ENCODE assay signal across 17 cellular contexts in genomic region chr1:224721000-224721399, GRCh38.
"Had no signal": no experiment of that assay in that cellular context is flagged by ENCODE, and none has a peak within 500 bp of the region (broad histone marks: within the 10 kb centered on the region; RNA-seq: fewer than 3 reads in every experiment).

No MANE protein-coding gene starts in this region.

- DNase-seq: Karpas-422, KBM-7, MM.1S, NCI-H1092 treated with DMSO at 0.1 percent for 48 hours, NCI-H146, NCI-H1694 treated with DMSO at 0.1 percent for 48 hours, NCI-H1930, NCI-H2081, NCI-H2107, NCI-H2227 treated with DMSO at 0.1 percent for 48 hours, NCI-H524, NCI-H69, SHP77 treated with DMSO at 0.1 percent for 48 hours, SJCRH30, T-helper 2 cell had no signal

- H3K27ac ChIP-seq: RWPE1, SJCRH30 had no signal

- H3K36me3 ChIP-seq: SJCRH30 had no signal

- H3K4me1 ChIP-seq: SJCRH30 had no signal

- H3K9me3 ChIP-seq: SJCRH30 had no signal

- H3K4me3 ChIP-seq: SJCRH30 had no signal

- ATAC-seq: SK-N-SH treated with all-trans-retinoic acid at 6 μM for 48 hours had no signal
